Comparison of ENCODE assay signal across 9 cellular contexts in the genomic region with DNA sequence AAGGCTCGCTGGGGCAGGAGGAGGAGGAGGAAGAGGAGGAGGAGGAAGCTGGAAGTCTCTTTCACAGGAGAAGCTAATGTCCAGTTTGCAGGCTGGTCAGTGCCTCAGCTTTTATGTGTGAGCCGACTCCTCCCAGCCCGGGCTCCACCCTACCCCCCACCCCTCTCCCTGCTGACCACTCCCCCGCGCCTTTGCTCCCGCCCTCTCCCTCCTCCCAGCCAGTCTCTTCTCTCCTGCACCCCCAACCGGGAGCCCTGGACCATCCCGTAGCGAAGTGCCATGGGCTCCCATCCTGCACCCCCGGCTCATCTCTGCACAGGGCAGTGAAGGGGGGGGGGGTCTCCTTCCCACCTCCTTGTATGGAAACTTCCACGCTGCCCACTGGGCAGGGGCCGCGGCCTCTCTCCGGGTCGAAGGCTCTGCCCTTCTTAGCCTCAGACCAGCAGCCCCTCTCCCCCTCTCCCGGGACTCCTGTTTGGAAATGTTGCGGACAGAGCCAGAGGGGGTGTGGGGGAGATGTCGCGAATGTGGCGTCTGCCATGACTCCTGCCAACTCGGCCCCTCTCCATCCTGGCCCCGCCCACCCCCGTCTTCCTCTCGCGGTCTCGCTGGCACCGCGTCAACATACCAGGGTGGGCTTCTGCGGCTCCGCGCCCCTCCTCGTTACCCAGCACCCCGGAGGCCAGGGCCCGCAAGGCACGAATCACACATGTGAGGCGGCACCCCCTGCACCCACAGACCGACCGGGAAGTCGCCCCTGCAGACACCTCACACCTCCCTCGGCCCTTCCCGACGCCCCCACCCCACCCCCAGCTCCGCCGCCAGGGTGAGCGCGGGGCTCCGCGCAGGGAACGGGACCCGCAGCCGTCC. TPM values are rescaled to one million over a fixed set of nuclear protein-coding genes. Genes with fewer than 3 reads are reported as not detected.
DNase-seq lines count a peak whose midpoint lies in the region; ATAC-seq and TF ChIP-seq lines count a peak whose summit lies in the region.
"Had no signal": no experiment of that assay in that cellular context is flagged by ENCODE, and none has a peak within 500 bp of the region (broad histone marks: within the 10 kb centered on the region; RNA-seq: fewer than 3 reads in every experiment).

No MANE protein-coding gene starts in this region.

- H3K4me3 Mint-ChIP-seq in CD8-positive, alpha-beta memory T cell: peak overlapping the region in 4 of 7 donors; percentile 23 to 56 (median 53)
- peak overlapping the region; percentile 79 for H3K4me3 Mint-ChIP-seq in neural crest cell

- H3K4me3 ChIP-seq in CD8-positive, alpha-beta memory T cell (ENCODE audit: low read length): no peak overlapping the region
- H3K4me3 ChIP-seq in esophagus muscularis mucosa: peak overlapping the region; percentile 46 to 57 (median 48)

- no peak for DNase-seq in CD8-positive, alpha-beta memory T cell
- DNase-seq in NCI-H226 (peak; percentile 60), esophagus muscularis mucosa (ENCODE audit: extremely low spot score) (no peak), neural crest cell (ENCODE audit: low read depth, low spot score) (peak; percentile 61), activated gamma-delta T cell treated with Interleukin-2 at 50 U/mL for 16 hours (no peak)
- no peak for DNase-seq in activated naive CD4-positive, alpha-beta T cell treated with Interleukin-2 at 50 U/mL for 16 hours

- H3K27me3 Mint-ChIP-seq in CD8-positive, alpha-beta memory T cell: peaks cover 38 to 46% of the 10 kb centered on the region in 2 donors
- H3K27me3 Mint-ChIP-seq in neural crest cell (ENCODE audit: low read depth): peaks cover 70% of the 10 kb centered on the region

- no peak for TF ChIP-seq EP300 in esophagus muscularis mucosa (IDR thresholded peaks at IDR 0.05)

- H3K9me3 Mint-ChIP-seq in CD8-positive, alpha-beta memory T cell: no peaks in the 10 kb centered on the region
- H3K9me3 Mint-ChIP-seq in neural crest cell: no peaks in the 10 kb centered on the region

- no peaks in the 10 kb centered on the region for H3K36me3 Mint-ChIP-seq in CD8-positive, alpha-beta memory T cell
- no peaks in the 10 kb centered on the region for H3K36me3 Mint-ChIP-seq in neural crest cell (ENCODE audit: low read depth)

- H3K36me3 ChIP-seq in CD8-positive, alpha-beta memory T cell (ENCODE audit: insufficient read depth, low read length): no peaks in the 10 kb centered on the region
- peaks cover 0 to 8% (median 0%) of the 10 kb centered on the region in 4 donors for H3K36me3 ChIP-seq in esophagus muscularis mucosa

- CTCF ChIA-PET in CD8-positive, alpha-beta memory T cell (lab: Charles Lee): interaction anchor here (0.6 kb wide), 1 partner anchor 14 kb away, joined by 3 read pairs; no protein-coding TSS in a partner anchor

- H3K4me1 ChIP-seq in CD8-positive, alpha-beta memory T cell (ENCODE audit: insufficient read depth, low read length): no peaks in the 10 kb centered on the region
- peaks cover 9 to 48% (median 43%) of the 10 kb centered on the region in 4 donors for H3K4me1 ChIP-seq in esophagus muscularis mucosa

- POLR2A ChIA-PET in CD8-positive, alpha-beta memory T cell (lab: Charles Lee): no interaction called here

- ATAC-seq in GM18505 (IDR thresholded peaks at IDR 0.05; ENCODE audit: unreplicated experiment) (no peak), HG02973 (IDR thresholded peaks at IDR 0.05; ENCODE audit: unreplicated experiment) (no peak)

- peaks cover 2 to 19% (median 4%) of the 10 kb centered on the region in 3 donors for H3K4me1 Mint-ChIP-seq in CD8-positive, alpha-beta memory T cell
- H3K4me1 Mint-ChIP-seq in neural crest cell: peaks cover 6% of the 10 kb centered on the region

- no peak overlapping the region for H3K27ac ChIP-seq in CD8-positive, alpha-beta memory T cell (ENCODE audit: low read depth, low read length)
- H3K27ac ChIP-seq in esophagus muscularis mucosa (replicated peaks in 1 of 4): peak overlapping the region in 1 of 4 donors; percentile 44

- no peak overlapping the region for H3K27ac Mint-ChIP-seq in CD8-positive, alpha-beta memory T cell
- no peak overlapping the region for H3K27ac Mint-ChIP-seq in neural crest cell (ENCODE audit: unreplicated experiment)

- peaks cover 24% of the 10 kb centered on the region for H3K27me3 ChIP-seq in CD8-positive, alpha-beta memory T cell (ENCODE audit: insufficient read depth, low read length, poor library complexity, severe bottlenecking)
- H3K27me3 ChIP-seq in esophagus muscularis mucosa: peaks cover 5 to 100% (median 38%) of the 10 kb centered on the region in 4 donors

- 2% methylated on average over 27 of the region's 51 CpGs for WGBS in esophagus muscularis mucosa

- H3K9me3 ChIP-seq in CD8-positive, alpha-beta memory T cell (ENCODE audit: low read length): no peaks in the 10 kb centered on the region
- H3K9me3 ChIP-seq in esophagus muscularis mucosa: no peaks in the 10 kb centered on the region

- intact Hi-C loops in esophagus muscularis mucosa (cut with DNase I): no loop called here

- TF ChIP-seq POLR2A in esophagus muscularis mucosa (IDR thresholded peaks at IDR 0.05; ENCODE audit: low read depth) (no peak), GM18505 (IDR thresholded peaks at IDR 0.05; ENCODE audit: borderline replicate concordance, extremely low read depth, insufficient read depth, insufficient read length) (no peak)

- TF ChIP-seq CTCF in esophagus muscularis mucosa (IDR thresholded peaks at IDR 0.05): no peak
- TF ChIP-seq CTCF in neural crest cell (conservative IDR thresholded peaks at IDR 0.05): no peak

RNA-seq across cellular contexts. Expression of a gene that starts 1.8 kb away (rescaled TPM):
- 1 to 10 TPM; 3.3 to 3.5 TPM for total RNA-seq in CD8-positive, alpha-beta memory T cell
- not detected for polyA plus RNA-seq in CD8-positive, alpha-beta memory T cell
- total RNA-seq in esophagus muscularis mucosa: 10 to 100 TPM; 25.5 to 59.6 (median 33.0) TPM
- total RNA-seq in neural crest cell: 19.0 and 20.1 TPM in 2 replicates

RNA-seq across cellular contexts. Expression of a gene that starts 23.6 kb away (rescaled TPM):
- total RNA-seq in CD8-positive, alpha-beta memory T cell: not detected
- polyA plus RNA-seq in CD8-positive, alpha-beta memory T cell: not detected
- total RNA-seq in esophagus muscularis mucosa: not detected
- total RNA-seq in neural crest cell: not detected in 2 replicates
- total RNA-seq: epithelial cell of proximal tubule had no signal

RNA-seq across cellular contexts. Expression of a gene that starts 34.2 kb away (rescaled TPM):
- total RNA-seq in CD8-positive, alpha-beta memory T cell: not detected
- polyA plus RNA-seq in CD8-positive, alpha-beta memory T cell: not detected
- total RNA-seq in esophagus muscularis mucosa (1 to 10 TPM in 1 of 4 donors, not detected in 3; 1.3 TPM), neural crest cell (0.61 and 0.68 TPM in 2 replicates)

Comparison
In these comparisons a context has a peak if more than half of its experiments do, and no peak if none do; other contexts are left out.
1. DNase-seq: peak in NCI-H226 (single experiment) and neural crest cell (single experiment); none in CD8-positive, alpha-beta memory T cell (0 of 5), esophagus muscularis mucosa (single experiment), activated naive CD4-positive, alpha-beta T cell treated with Interleukin-2 at 50 U/mL for 16 hours (single experiment) and activated gamma-delta T cell treated with Interleukin-2 at 50 U/mL for 16 hours (single experiment).